In genomic region chr6:14977747-14978382, GRCh38 we compare ENCODE assay signal across 31 cellular contexts.
"Had no signal": no experiment of that assay in that cellular context is flagged by ENCODE, and none has a peak within 500 bp of the region (broad histone marks: within the 10 kb centered on the region; RNA-seq: fewer than 3 reads in every experiment).

No MANE protein-coding gene starts in this region.

- H3K4me1 Mint-ChIP-seq: activated CD8-positive, alpha-beta memory T cell treated with anti-CD3 and anti-CD28 coated beads, Interleukin-2, amount 10 ng/mL, durations not matched to agents 7 days and 5 days; immature natural killer cell had no signal

- H3K36me3 Mint-ChIP-seq: activated CD8-positive, alpha-beta memory T cell treated with anti-CD3 and anti-CD28 coated beads, Interleukin-2, amount 10 ng/mL, durations not matched to agents 7 days and 5 days; activated naive CD4-positive, alpha-beta T cell treated with anti-CD3 and anti-CD28 coated beads, Interleukin-2, amount 50 U/mL, for 72 hours; naive thymus-derived CD8-positive, alpha-beta T cell; neural progenitor cell had no signal

- H3K27ac ChIP-seq: breast epithelium, lower lobe of right lung, neural progenitor cell, parathyroid adenoma, psoas muscle, suprapubic skin, tibial artery, upper lobe of right lung had no signal

- H3K27me3 ChIP-seq: breast epithelium, neural progenitor cell, suprapubic skin, upper lobe of right lung had no signal

- H3K4me3 Mint-ChIP-seq: activated CD8-positive, alpha-beta memory T cell treated with anti-CD3 and anti-CD28 coated beads, Interleukin-2, amount 10 ng/mL, durations not matched to agents 7 days and 5 days; activated CD8-positive, alpha-beta T cell treated with anti-CD3 and anti-CD28 coated beads, Interleukin-2, amount 10 ng/mL, durations not matched to agents 7 days and 5 days; endodermal cell; immature natural killer cell; naive thymus-derived CD8-positive, alpha-beta T cell; neural progenitor cell; T-helper 17 cell had no signal

- DNase-seq: activated CD4-positive, alpha-beta T cell treated with anti-CD3 and anti-CD28 coated beads, Interleukin-2, amount 50 U/mL, for 1 hour; activated CD8-positive, alpha-beta memory T cell treated with anti-CD3 and anti-CD28 coated beads, Interleukin-2, amount 10 ng/mL, durations not matched to agents 7 days and 5 days; activated CD8-positive, alpha-beta T cell treated with anti-CD3 and anti-CD28 coated beads, Interleukin-2, amount 10 ng/mL, durations not matched to agents 7 days and 5 days; activated T-cell treated with anti-CD3 and anti-CD28 coated beads, Interleukin-2, amount 50 U/mL, for 48 hours; central memory CD4-positive, alpha-beta T cell; endodermal cell; foreskin fibroblast; head of caudate nucleus; hippocampal formation; immature natural killer cell; kidney; left colon; lower lobe of right lung; mesenchymal stem cell; naive thymus-derived CD8-positive, alpha-beta T cell; occipital lobe; psoas muscle; stimulated activated CD4-positive, alpha-beta T cell treated with anti-CD3 and anti-CD28 coated beads, Interleukin-15, amount 100 ng/mL, for 24 hours; stimulated activated CD4-positive, alpha-beta T cell treated with anti-CD3 and anti-CD28 coated beads, Interleukin-2, amount 100 ng/mL, for 24 hours; stimulated activated naive CD4-positive, alpha-beta T cell; T-helper 17 cell; T1000; tibial artery; upper lobe of right lung had no signal

- H3K36me3 ChIP-seq: breast epithelium, lower lobe of right lung, neural progenitor cell, suprapubic skin, tibial artery, upper lobe of right lung had no signal

- H3K9me3 ChIP-seq: breast epithelium, lower lobe of right lung, psoas muscle, suprapubic skin, tibial artery, upper lobe of right lung had no signal

- H3K4me3 ChIP-seq: breast epithelium, lower lobe of right lung, neural progenitor cell, psoas muscle, suprapubic skin, tibial artery, upper lobe of right lung had no signal

- H3K9me3 Mint-ChIP-seq: activated naive CD4-positive, alpha-beta T cell treated with anti-CD3 and anti-CD28 coated beads, Interleukin-2, amount 50 U/mL, for 72 hours; activated T-helper 2 cell treated with anti-CD3 and anti-CD28 coated beads, Interferon-gamma antibody, Interleukin-2, Interleukin-4, amounts not matched to agents 10 μg/mL and 5 μg/mL and 100 μg/mL, durations not matched to agents 14 hours and 24 hours and 36 hours; immature natural killer cell; naive thymus-derived CD8-positive, alpha-beta T cell had no signal

- ATAC-seq: activated CD8-positive, alpha-beta memory T cell treated with anti-CD3 and anti-CD28 coated beads, Interleukin-2, amount 10 ng/mL, durations not matched to agents 7 days and 5 days; activated CD8-positive, alpha-beta T cell treated with anti-CD3 and anti-CD28 coated beads, Interleukin-2, amount 10 ng/mL, durations not matched to agents 7 days and 5 days; activated naive CD4-positive, alpha-beta T cell treated with anti-CD3 and anti-CD28 coated beads, Interleukin-2, amount 50 U/mL, for 72 hours; esophagus mucosa; left colon; lower lobe of right lung; naive thymus-derived CD8-positive, alpha-beta T cell; psoas muscle; T-helper 17 cell; upper lobe of right lung had no signal

- H3K4me1 ChIP-seq: breast epithelium, lower lobe of right lung, parathyroid adenoma, psoas muscle, suprapubic skin, tibial artery, upper lobe of right lung had no signal

- H3K27ac Mint-ChIP-seq: activated CD8-positive, alpha-beta memory T cell treated with anti-CD3 and anti-CD28 coated beads, Interleukin-2, amount 10 ng/mL, durations not matched to agents 7 days and 5 days; activated CD8-positive, alpha-beta T cell treated with anti-CD3 and anti-CD28 coated beads, Interleukin-2, amount 10 ng/mL, durations not matched to agents 7 days and 5 days; activated naive CD4-positive, alpha-beta T cell treated with anti-CD3 and anti-CD28 coated beads, Interleukin-2, amount 50 U/mL, for 72 hours; activated T-helper 2 cell treated with anti-CD3 and anti-CD28 coated beads, Interferon-gamma antibody, Interleukin-2, Interleukin-4, amounts not matched to agents 10 μg/mL and 5 μg/mL and 100 μg/mL, durations not matched to agents 14 hours and 24 hours and 36 hours; endodermal cell; immature natural killer cell; naive thymus-derived CD8-positive, alpha-beta T cell; neural progenitor cell; T-helper 17 cell had no signal
